Comparison of ENCODE assay signal across 21 cellular contexts in genomic region chr1:41880951-41881885, GRCh38. TPM values are rescaled to one million over a fixed set of nuclear protein-coding genes. Genes with fewer than 3 reads are reported as not detected.
DNase-seq lines count a peak whose midpoint lies in the region; ATAC-seq and TF ChIP-seq lines count a peak whose summit lies in the region.
"Had no signal": no experiment of that assay in that cellular context is flagged by ENCODE, and none has a peak within 500 bp of the region (broad histone marks: within the 10 kb centered on the region; RNA-seq: fewer than 3 reads in every experiment).

No MANE protein-coding gene starts in this region.

- H3K9ac ChIP-seq in BLaER1, result no peak overlapping the region
- H3K9ac ChIP-seq in KMS-11, result no peak overlapping the region

- H3K27ac ChIP-seq in BLaER1 (no peak overlapping the region), KMS-11 (peak overlapping the region; percentile 35; the same call in 1 of the 2 replicates), right cardiac atrium (ENCODE audit: low read length) (peak overlapping the region; percentile 79)
- H3K27ac ChIP-seq: gastroesophageal sphincter, SJSA1, uterus, WERI-Rb-1 had no signal

- TF ChIP-seq CTCF in KMS-11 (conservative IDR thresholded peaks at IDR 0.05; ENCODE audit: low read depth, low read length), result no peak

- H3K27me3 ChIP-seq in BLaER1 (no peaks in the 10 kb centered on the region), KMS-11 (ENCODE audit: insufficient read depth, low read depth) (no peaks in the 10 kb centered on the region), right cardiac atrium (ENCODE audit: control insufficient read depth, insufficient read depth) (no peaks in the 10 kb centered on the region)
- H3K27me3 ChIP-seq: gastroesophageal sphincter, SJSA1, uterus had no signal

- no peak for DNase-seq in T-helper 17 cell
- no peak for DNase-seq in right cardiac atrium
- no peak for DNase-seq in posterior cingulate gyrus
- no peak for DNase-seq in NCI-H226
- DNase-seq in activated CD4-positive, alpha-beta T cell treated with anti-CD3 and anti-CD28 coated beads for 1 hour, result no peak
- no peak for DNase-seq in 8988T
- DNase-seq: activated CD4-positive, alpha-beta T cell treated with anti-CD3 and anti-CD28 coated beads, Interleukin-2, amount 50 U/mL, for 1 hour; activated naive CD8-positive, alpha-beta T cell treated with anti-CD3 and anti-CD28 coated beads, Interleukin-2, amount 10 ng/mL, durations not matched to agents 7 days and 5 days; effector memory CD4-positive, alpha-beta T cell; H9; NCI-H1694 treated with DMSO at 0.1 percent for 48 hours; NCI-H2227 treated with DMSO at 0.1 percent for 48 hours; nucleus accumbens; uterus; WERI-Rb-1 had no signal

- no peaks in the 10 kb centered on the region for H3K27me3 Mint-ChIP-seq in T-helper 17 cell

- ATAC-seq in T-helper 17 cell (no peak), right cardiac atrium (peak; percentile 33 to 42)
- ATAC-seq: gastroesophageal sphincter, sciatic nerve had no signal

- H3K79me2 ChIP-seq in KMS-11 (ENCODE audit: insufficient read depth, low read depth), result no peaks in the 10 kb centered on the region

- H3K4me1 Mint-ChIP-seq in T-helper 17 cell, result peaks cover 24% of the 10 kb centered on the region

- peaks cover 15% of the 10 kb centered on the region for H3K4me1 ChIP-seq in BLaER1
- peaks cover 55% of the 10 kb centered on the region for H3K4me1 ChIP-seq in KMS-11 (ENCODE audit: low read depth, poor library complexity, severe bottlenecking)
- H3K4me1 ChIP-seq in right cardiac atrium (ENCODE audit: control insufficient read depth, insufficient read depth, low read length), result peaks cover 15% of the 10 kb centered on the region
- H3K4me1 ChIP-seq: uterus had no signal

- no peak overlapping the region for H2AFZ ChIP-seq in KMS-11 (ENCODE audit: low read depth)

- H3K27ac Mint-ChIP-seq in T-helper 17 cell, result peak overlapping the region; percentile 39
- H3K27ac Mint-ChIP-seq: H9; T-helper 1 cell treated with Interleukin-12 subunit alpha and Interleukin-12 subunit beta and Interleukin-4 antibody, amounts not matched to agents 30 μg/mL and 1 μg/mL, for 36 hours had no signal

- H3K4me3 ChIP-seq in BLaER1 (no peak overlapping the region), KMS-11 (IDR thresholded peaks at IDR 0.05; ENCODE audit: insufficient read depth, low read depth, low read length) (no peak overlapping the region), right cardiac atrium (ENCODE audit: low read length) (no peak overlapping the region)
- H3K4me3 ChIP-seq: gastroesophageal sphincter, SJSA1, uterus had no signal

- no peaks in the 10 kb centered on the region for H3K36me3 Mint-ChIP-seq in T-helper 17 cell (ENCODE audit: low read depth)

- H3K9me3 ChIP-seq in BLaER1 (no peaks in the 10 kb centered on the region), T-helper 17 cell (ENCODE audit: control insufficient read depth, low read length, poor library complexity, severe bottlenecking) (no peaks in the 10 kb centered on the region), right cardiac atrium (ENCODE audit: control insufficient read depth, low read length) (no peaks in the 10 kb centered on the region)
- H3K9me3 ChIP-seq: gastroesophageal sphincter, SJSA1, uterus had no signal

- 41% methylated on average over 5 of the region's 5 CpGs for WGBS in right cardiac atrium

- H3K4me3 Mint-ChIP-seq in T-helper 17 cell, result no peak overlapping the region
- H3K4me3 Mint-ChIP-seq: activated naive CD8-positive, alpha-beta T cell treated with anti-CD3 and anti-CD28 coated beads, Interleukin-2, amount 10 ng/mL, durations not matched to agents 7 days and 5 days; H9; T-helper 1 cell treated with Interleukin-12 subunit alpha and Interleukin-12 subunit beta and Interleukin-4 antibody, amounts not matched to agents 30 μg/mL and 1 μg/mL, for 36 hours had no signal

- intact Hi-C loops in right cardiac atrium (cut with DNase I) (no loop called here), posterior cingulate gyrus (cut with DNase I) (no loop called here)

- H3K4me2 ChIP-seq in BLaER1 (peak overlapping the region; percentile 47), KMS-11 (peak overlapping the region; percentile 37)

- H4K20me1 ChIP-seq in BLaER1 (no peaks in the 10 kb centered on the region), KMS-11 (ENCODE audit: insufficient read depth) (no peaks in the 10 kb centered on the region)

- H3K36me3 ChIP-seq in BLaER1, result no peaks in the 10 kb centered on the region
- no peaks in the 10 kb centered on the region for H3K36me3 ChIP-seq in KMS-11 (ENCODE audit: insufficient read depth)
- H3K36me3 ChIP-seq: gastroesophageal sphincter, SJSA1, uterus, WERI-Rb-1 had no signal

RNA-seq across cellular contexts. Expression of gene HIVEP3, which starts 37.5 kb away (rescaled TPM):
- total RNA-seq in T-helper 17 cell (10 to 100 TPM; 11.1 to 13.9 TPM), right cardiac atrium (1 to 10 TPM; 6.3 to 7.9 (median 7.4) TPM)
- polyA plus RNA-seq in right cardiac atrium, result 6.5 TPM
